In the genomic region with DNA sequence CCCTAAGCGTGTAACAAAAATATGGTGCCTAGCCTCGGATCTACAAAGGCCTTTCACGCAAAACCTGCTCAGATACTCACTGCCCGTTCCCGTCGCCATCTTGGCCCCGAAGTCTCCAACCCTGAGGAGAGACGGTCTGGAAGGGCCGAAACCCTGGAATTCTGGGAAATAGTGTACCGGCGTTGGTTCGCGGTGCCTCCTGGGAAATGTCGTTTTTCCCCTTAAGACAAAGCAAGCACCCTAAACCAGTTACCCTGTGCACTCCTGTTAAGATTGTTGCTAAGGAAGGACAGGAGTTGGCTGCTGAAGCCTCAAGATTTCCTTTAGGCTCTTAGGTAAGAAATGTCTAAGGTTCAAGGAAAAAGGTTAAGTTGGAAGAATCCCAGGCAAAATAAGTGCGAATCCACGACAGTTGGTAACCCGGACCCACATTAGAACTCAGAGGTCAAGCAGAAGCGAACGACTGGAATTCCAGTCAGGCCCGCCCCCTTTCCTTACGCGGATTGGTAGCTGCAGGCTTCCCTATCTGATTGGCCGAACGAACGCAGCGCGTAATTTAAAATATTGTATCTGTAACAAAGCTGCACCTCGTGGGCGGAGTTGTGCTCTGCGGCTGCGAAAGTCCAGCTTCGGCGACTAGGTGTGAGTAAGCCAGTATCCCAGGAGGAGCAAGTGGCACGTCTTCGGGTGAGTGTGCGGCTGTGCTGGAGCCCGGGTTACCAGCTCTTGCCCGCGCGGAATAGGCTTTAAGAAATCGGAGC, we compare ENCODE assay signal across 8 cellular contexts. TPM values are rescaled to one million over a fixed set of nuclear protein-coding genes. Genes with fewer than 3 reads are reported as not detected.
DNase-seq lines count a peak whose midpoint lies in the region; ATAC-seq and TF ChIP-seq lines count a peak whose summit lies in the region.

A gene with protein sequence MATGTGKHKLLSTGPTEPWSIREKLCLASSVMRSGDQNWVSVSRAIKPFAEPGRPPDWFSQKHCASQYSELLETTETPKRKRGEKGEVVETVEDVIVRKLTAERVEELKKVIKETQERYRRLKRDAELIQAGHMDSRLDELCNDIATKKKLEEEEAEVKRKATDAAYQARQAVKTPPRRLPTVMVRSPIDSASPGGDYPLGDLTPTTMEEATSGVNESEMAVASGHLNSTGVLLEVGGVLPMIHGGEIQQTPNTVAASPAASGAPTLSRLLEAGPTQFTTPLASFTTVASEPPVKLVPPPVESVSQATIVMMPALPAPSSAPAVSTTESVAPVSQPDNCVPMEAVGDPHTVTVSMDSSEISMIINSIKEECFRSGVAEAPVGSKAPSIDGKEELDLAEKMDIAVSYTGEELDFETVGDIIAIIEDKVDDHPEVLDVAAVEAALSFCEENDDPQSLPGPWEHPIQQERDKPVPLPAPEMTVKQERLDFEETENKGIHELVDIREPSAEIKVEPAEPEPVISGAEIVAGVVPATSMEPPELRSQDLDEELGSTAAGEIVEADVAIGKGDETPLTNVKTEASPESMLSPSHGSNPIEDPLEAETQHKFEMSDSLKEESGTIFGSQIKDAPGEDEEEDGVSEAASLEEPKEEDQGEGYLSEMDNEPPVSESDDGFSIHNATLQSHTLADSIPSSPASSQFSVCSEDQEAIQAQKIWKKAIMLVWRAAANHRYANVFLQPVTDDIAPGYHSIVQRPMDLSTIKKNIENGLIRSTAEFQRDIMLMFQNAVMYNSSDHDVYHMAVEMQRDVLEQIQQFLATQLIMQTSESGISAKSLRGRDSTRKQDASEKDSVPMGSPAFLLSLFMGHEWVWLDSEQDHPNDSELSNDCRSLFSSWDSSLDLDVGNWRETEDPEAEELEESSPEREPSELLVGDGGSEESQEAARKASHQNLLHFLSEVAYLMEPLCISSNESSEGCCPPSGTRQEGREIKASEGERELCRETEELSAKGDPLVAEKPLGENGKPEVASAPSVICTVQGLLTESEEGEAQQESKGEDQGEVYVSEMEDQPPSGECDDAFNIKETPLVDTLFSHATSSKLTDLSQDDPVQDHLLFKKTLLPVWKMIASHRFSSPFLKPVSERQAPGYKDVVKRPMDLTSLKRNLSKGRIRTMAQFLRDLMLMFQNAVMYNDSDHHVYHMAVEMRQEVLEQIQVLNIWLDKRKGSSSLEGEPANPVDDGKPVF (minus strand): TSS at position 115 of the 761 bp plus-strand sequence. CDS start 16 bp downstream, at position 99.
A gene (plus strand): TSS at position 597 of the 761 bp plus-strand sequence. CDS start 569 bp downstream, outside the sequence.

- H3F3A ChIP-seq in PC-9 (ENCODE audit: insufficient read depth, low read depth), result no peaks in the 10 kb centered on the region

- H3K4me1 ChIP-seq in PC-9 (replicated peaks; ENCODE audit: insufficient read depth) (peaks cover 19% of the 10 kb centered on the region), mucosa of stomach (ENCODE audit: control insufficient read depth, insufficient read depth, low read length) (peaks cover 12% of the 10 kb centered on the region)

- peak within 1 kb of the TSS; percentile 85 for H3K4me2 ChIP-seq in PC-9

- POLR2A ChIA-PET in PC-9 (lab: Charles Lee; ENCODE audit: unreplicated experiment), result interaction anchor here (0.5 to 0.9 kb wide), 5 partner anchors 35 to 922 kb away, joined by 3 to 8 read pairs (median 4); a partner anchor contains a TSS

- H3K27ac ChIP-seq in PC-9, result peak within 1 kb of the TSS; percentile 45

- H3K36me3 ChIP-seq in PC-9 (ENCODE audit: low read depth), result peaks cover 21% of the 10 kb centered on the region; the same call in 1 of the 2 replicates
- no peaks in the 10 kb centered on the region for H3K36me3 ChIP-seq in mucosa of stomach (ENCODE audit: control insufficient read depth, insufficient read depth, low read length)

- no peaks in the 10 kb centered on the region for H3K27me3 ChIP-seq in PC-9 (ENCODE audit: insufficient read depth, low read depth)
- no peaks in the 10 kb centered on the region for H3K27me3 ChIP-seq in mucosa of stomach (ENCODE audit: control insufficient read depth, insufficient read depth, low read length)

- peaks cover 63% of the 10 kb centered on the region for H3K79me2 ChIP-seq in PC-9 (ENCODE audit: low read depth)

- no TSS peak for BruUV-seq in PC-9 (replicated peaks; lab: Mats Ljungman, UMichigan)

- no peak for TF ChIP-seq CTCF in PC-9 (conservative IDR thresholded peaks at IDR 0.05)

- CTCF ChIA-PET in PC-9 (lab: Charles Lee), result interaction anchor here (1.0 kb wide), 1 partner anchor 173 kb away, joined by 3 read pairs; no protein-coding TSS in a partner anchor

- in situ Hi-C loops in KBM-7 (cut with MboI; ENCODE audit: low pct_unique_long_range_greater_than_20kb, low sequenced_read_pairs), result no loop called here

- H2AFZ ChIP-seq in PC-9, result peak within 1 kb of the TSS; percentile 98

- peaks cover 22% of the 10 kb centered on the region; the same call in 1 of the 2 replicates for H4K20me1 ChIP-seq in PC-9 (ENCODE audit: insufficient read depth)

- peak within 1 kb of the TSS; percentile 83 for H3K4me3 ChIP-seq in PC-9
- peak within 1 kb of the TSS; percentile 93 for H3K4me3 ChIP-seq in mucosa of stomach (ENCODE audit: low read length)

- peak; percentile 85 for ATAC-seq in GM21723 (IDR thresholded peaks at IDR 0.05; ENCODE audit: unreplicated experiment)
- peak; percentile 94 for ATAC-seq in esophagus mucosa

- H3K9me3 ChIP-seq in PC-9 (ENCODE audit: insufficient read depth, low read depth) (no peaks in the 10 kb centered on the region), mucosa of stomach (ENCODE audit: control insufficient read depth, low read length) (no peaks in the 10 kb centered on the region)

- no peaks in the 10 kb centered on the region for H3K9me2 ChIP-seq in PC-9 (ENCODE audit: insufficient read depth)

- H3K9ac ChIP-seq in mucosa of stomach (ENCODE audit: low read length), result peak within 1 kb of the TSS; percentile 73

- DNase-seq in DMS79 (lab: John Stamatoyannopoulos, UW), result peak; percentile 80
- DNase-seq in KBM-7, result peak; percentile 98
- peak; percentile 91 to 94 for DNase-seq in PC-9
- DNase-seq in activated T-cell treated with anti-CD3 and anti-CD28 coated beads for 48 hours (ENCODE audit: low read depth), result peak; percentile 85
- DNase-seq in stimulated activated CD8-positive, alpha-beta memory T cell treated with anti-CD3 and anti-CD28 coated beads, Interleukin-7, amount 100 ng/mL, for 1 hour (ENCODE audit: low read depth in 2 of 2), result peak; percentile 70 to 78

- intact Hi-C loops in PC-9 (cut with micrococcal nuclease; ENCODE audit: unreplicated experiment), result loop anchor here (2.0 kb wide), 1 partner anchor 34 kb away; a partner anchor contains a TSS

RNA-seq across cellular contexts. Expression of the first gene that starts in this region (rescaled TPM):
- total RNA-seq in PC-9 (2021) (126 and 171 TPM in 2 replicates), esophagus mucosa (25.7 TPM)

RNA-seq across cellular contexts. Expression of the second gene that starts in this region (rescaled TPM):
- total RNA-seq in PC-9 (2021) (63.6 and 88.6 TPM in 2 replicates), esophagus mucosa (21.2 TPM)

Comparison
In these comparisons a context has a peak if more than half of its experiments do, and no peak if none do; other contexts are left out.
1. Peak in every context shown above with its lines: DNase-seq, ATAC-seq, H3K4me3 ChIP-seq and H3K27ac ChIP-seq.